15 cellular contexts compared by ENCODE assay signal in the genomic region with DNA sequence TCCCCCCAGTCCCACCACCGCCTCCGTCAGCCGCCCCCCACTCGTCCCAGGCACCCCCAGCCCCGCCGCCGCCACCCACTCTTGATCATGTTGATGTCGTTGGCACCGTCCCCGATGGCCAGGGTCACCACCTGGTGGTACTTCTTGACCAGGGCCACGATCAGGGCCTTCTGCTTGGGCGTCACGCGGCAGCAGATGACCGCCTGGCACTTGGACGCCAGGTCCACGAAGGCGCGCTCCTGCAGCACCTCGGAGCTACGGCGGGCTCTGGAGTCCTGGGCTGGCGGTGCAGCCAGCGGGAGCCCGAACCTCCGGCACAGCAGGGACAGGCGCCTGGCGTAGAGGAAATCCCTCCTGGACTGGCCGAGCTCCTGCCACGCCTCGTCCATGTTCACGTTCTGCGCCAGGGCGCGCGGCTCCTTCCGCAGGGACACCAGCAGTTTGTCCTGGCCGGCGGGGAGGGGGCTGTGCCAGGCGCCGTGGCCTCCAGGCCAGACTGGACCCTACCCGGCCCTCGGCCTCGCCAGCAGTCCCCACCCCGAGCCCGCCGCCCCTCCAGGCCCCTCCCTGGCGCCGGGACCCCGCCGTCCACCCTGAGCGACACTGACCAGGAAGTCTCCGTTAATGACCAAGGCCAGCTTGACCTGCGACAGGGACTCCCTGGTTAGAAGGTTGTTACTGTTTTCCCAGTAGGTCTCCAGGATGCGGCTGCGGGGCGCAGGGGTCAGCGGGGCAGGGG. TPM values are rescaled to one million over a fixed set of nuclear protein-coding genes. Genes with fewer than 3 reads are reported as not detected.
DNase-seq lines count a peak whose midpoint lies in the region; ATAC-seq and TF ChIP-seq lines count a peak whose summit lies in the region.
"Had no signal": no experiment of that assay in that cellular context is flagged by ENCODE, and none has a peak within 500 bp of the region (broad histone marks: within the 10 kb centered on the region; RNA-seq: fewer than 3 reads in every experiment).

No MANE protein-coding gene starts in this region.

- H3K9ac ChIP-seq in BLaER1 treated with 17β-estradiol and CSF1 and Interleukin-3, amounts not matched to agents 10 nM and 100 nM, result no peak overlapping the region
- H3K9ac ChIP-seq in endodermal cell (ENCODE audit: extremely low read depth, low read length, poor library complexity, severe bottlenecking), result no peak overlapping the region
- no peak overlapping the region for H3K9ac ChIP-seq in MM.1S (ENCODE audit: low read length)

- no peak overlapping the region for H3K4me3 ChIP-seq in BLaER1 treated with 17β-estradiol and CSF1 and Interleukin-3, amounts not matched to agents 10 nM and 100 nM
- no peak overlapping the region for H3K4me3 ChIP-seq in endodermal cell (ENCODE audit: low read length)
- H3K4me3 ChIP-seq in lower lobe of right lung, result peak overlapping the region; percentile 34
- no peak overlapping the region for H3K4me3 ChIP-seq in MM.1S (ENCODE audit: low read length)
- H3K4me3 ChIP-seq in uterus, result no peak overlapping the region

- H3K4me1 ChIP-seq in BLaER1 treated with 17β-estradiol and CSF1 and Interleukin-3, amounts not matched to agents 10 nM and 100 nM, result peaks cover 0 to 30% (median 15%) of the 10 kb centered on the region in 10 experiments; a peak in 15 of 20 replicates
- no peaks in the 10 kb centered on the region for H3K4me1 ChIP-seq in endodermal cell (ENCODE audit: control insufficient read depth, insufficient read depth, low read length)
- peaks cover 6% of the 10 kb centered on the region for H3K4me1 ChIP-seq in lower lobe of right lung
- H3K4me1 ChIP-seq in MM.1S (ENCODE audit: low read length), result peaks cover 5% of the 10 kb centered on the region
- no peaks in the 10 kb centered on the region for H3K4me1 ChIP-seq in uterus

- H4K20me1 ChIP-seq in BLaER1 treated with 17β-estradiol and CSF1 and Interleukin-3, amounts not matched to agents 10 nM and 100 nM, result peaks cover 0 to 10% (median 0%) of the 10 kb centered on the region in 11 experiments; a peak in 4 of 22 replicates
- peaks cover 3% of the 10 kb centered on the region; the same call in 1 of the 2 replicates for H4K20me1 ChIP-seq in MM.1S (ENCODE audit: insufficient read depth, low read length)

- no peaks in the 10 kb centered on the region for H3K36me3 Mint-ChIP-seq in endodermal cell (ENCODE audit: low read depth)
- H3K36me3 Mint-ChIP-seq: brain had no signal

- H3K27ac ChIP-seq in BLaER1 treated with 17β-estradiol and CSF1 and Interleukin-3, amounts not matched to agents 10 nM and 100 nM, result no peak overlapping the region
- H3K27ac ChIP-seq in endodermal cell (ENCODE audit: low read depth, low read length) (no peak overlapping the region), lower lobe of right lung (no peak overlapping the region), MM.1S (ENCODE audit: low read length) (no peak overlapping the region), uterus (no peak overlapping the region)

- intact Hi-C loops in lower lobe of right lung (cut with DNase I) (no loop called here), uterus (cut with DNase I; ENCODE audit: low total_unique reads) (no loop called here)

- peak overlapping the region; percentile 6 for H3K4me3 Mint-ChIP-seq in endodermal cell

- no peak for TF ChIP-seq CTCF in endodermal cell (conservative IDR thresholded peaks at IDR 0.05)
- TF ChIP-seq CTCF in lower lobe of right lung (IDR thresholded peaks at IDR 0.05), result no peak
- TF ChIP-seq CTCF in MM.1S (IDR thresholded peaks at IDR 0.05; ENCODE audit: low read length), result no peak
- no peak for TF ChIP-seq CTCF in uterus (IDR thresholded peaks at IDR 0.05)

- H3K27me3 ChIP-seq in BLaER1 treated with 17β-estradiol and CSF1 and Interleukin-3, amounts not matched to agents 10 nM and 100 nM, result peaks cover 17 to 31% (median 20%) of the 10 kb centered on the region in 11 experiments
- H3K27me3 ChIP-seq in endodermal cell (ENCODE audit: control insufficient read depth, insufficient read depth, low read length, poor library complexity, severe bottlenecking) (peaks cover 14% of the 10 kb centered on the region), lower lobe of right lung (ENCODE audit: low read depth) (peaks cover 44% of the 10 kb centered on the region), MM.1S (replicated peaks; ENCODE audit: insufficient read depth, low read length) (peaks cover 79% of the 10 kb centered on the region), uterus (peaks cover 0 to 4% of the 10 kb centered on the region in 2 donors)

- no peaks in the 10 kb centered on the region; the same call in 1 of the 2 replicates for H3F3A ChIP-seq in MM.1S (ENCODE audit: insufficient read depth, low read length)

- H3K9me2 ChIP-seq in MM.1S (replicated peaks; ENCODE audit: insufficient read depth, low read length), result no peaks in the 10 kb centered on the region

- H3K4me1 Mint-ChIP-seq in endodermal cell, result no peaks in the 10 kb centered on the region

- WGBS in endodermal cell (ENCODE audit: insufficient coverage in 1 of 2, insufficient read length in 1 of 2), 2 experiments, result 9 to 12% methylated on average over 14 to 58 of the region's 58 CpGs

- H3K4me2 ChIP-seq in BLaER1 treated with 17β-estradiol and CSF1 and Interleukin-3, amounts not matched to agents 10 nM and 100 nM, result peak overlapping the region in 7 of 11 experiments; percentile 15 to 38 (median 24); a peak in 9 of 22 replicates
- H3K4me2 ChIP-seq in MM.1S (ENCODE audit: low read depth, low read length), result no peak overlapping the region

- no peak for ATAC-seq in lower lobe of right lung

- H3K27ac Mint-ChIP-seq in endodermal cell, result no peak overlapping the region
- H3K27ac Mint-ChIP-seq: brain had no signal

- H3K9me3 Mint-ChIP-seq in endodermal cell, result peaks cover 10% of the 10 kb centered on the region

- H3K79me2 ChIP-seq in MM.1S (ENCODE audit: low read length), result no peaks in the 10 kb centered on the region

- no peaks in the 10 kb centered on the region for H3K36me3 ChIP-seq in BLaER1 treated with 17β-estradiol and CSF1 and Interleukin-3, amounts not matched to agents 10 nM and 100 nM
- H3K36me3 ChIP-seq in endodermal cell (ENCODE audit: control insufficient read depth, insufficient read depth, low read length), result no peaks in the 10 kb centered on the region
- H3K36me3 ChIP-seq in lower lobe of right lung, result no peaks in the 10 kb centered on the region
- no peaks in the 10 kb centered on the region for H3K36me3 ChIP-seq in MM.1S (replicated peaks; ENCODE audit: insufficient read depth, low read length)
- H3K36me3 ChIP-seq in uterus, result no peaks in the 10 kb centered on the region

- peak in 1 of 2 donors; percentile 7 for TF ChIP-seq POLR2A in uterus (IDR thresholded peaks at IDR 0.05)

- H3K27me3 Mint-ChIP-seq in endodermal cell (ENCODE audit: insufficient read depth), result peaks cover 52% of the 10 kb centered on the region

- no peak overlapping the region for H2AFZ ChIP-seq in MM.1S (ENCODE audit: low read length)

- DNase-seq in HT-29 (ENCODE audit: low spot score) (peak; percentile 20), endodermal cell (peak; percentile 76), lower lobe of right lung (no peak), MM.1S (no peak), DMS79 (lab: John Stamatoyannopoulos, UW) (no peak), uterus (no peak)
- DNase-seq in stimulated activated CD4-positive, alpha-beta T cell treated with anti-CD3 and anti-CD28 coated beads, Interleukin-2, amount 100 ng/mL, for 24 hours, result no peak
- DNase-seq: hippocampal formation, NCI-H1436, NCI-H526 treated with DMSO at 0.1 percent for 48 hours, SIG-M5 had no signal

- H3K9me3 ChIP-seq in BLaER1 treated with 17β-estradiol and CSF1 and Interleukin-3, amounts not matched to agents 10 nM and 100 nM (replicated peaks in 1 of 11), result peaks cover 0 to 4% (median 0%) of the 10 kb centered on the region in 11 experiments; a peak in 2 of 22 replicates
- H3K9me3 ChIP-seq in endodermal cell (ENCODE audit: control insufficient read depth, low read length) (no peaks in the 10 kb centered on the region), lower lobe of right lung (no peaks in the 10 kb centered on the region), MM.1S (replicated peaks; ENCODE audit: insufficient read depth, low read length) (no peaks in the 10 kb centered on the region), uterus (no peaks in the 10 kb centered on the region)

RNA-seq across cellular contexts. Expression of gene ATP8B3, which starts 22.6 kb away (rescaled TPM):
- 0.65 and 2.0 TPM in 2 replicates for total RNA-seq in HT-29 (2014; rRNA removed; shearing (Covaris generic))
- total RNA-seq in endodermal cell, result 1 to 10 TPM; 2.3 to 3.4 TPM
- 3.7 TPM for polyA plus RNA-seq in endodermal cell (2013, experiment 1 of 2)
- polyA plus RNA-seq in endodermal cell (2013, experiment 2 of 2), result 3.3 TPM
- total RNA-seq in lower lobe of right lung, result 2.1 TPM
- total RNA-seq in uterus, result 1 to 10 TPM in 3 of 4 donors, not detected in 1; 1.0 to 3.3 (median 1.7) TPM

RNA-seq across cellular contexts. Expression of gene ONECUT3, which starts 36.1 kb away (rescaled TPM):
- total RNA-seq in HT-29 (2014; rRNA removed; shearing (Covaris generic)), result not detected in 2 replicates
- total RNA-seq in endodermal cell (under 1 TPM in 1 of 2 donors, not detected in 1; 0.04 TPM), lower lobe of right lung (not detected), uterus (not detected)
- 0.32 TPM for polyA plus RNA-seq in endodermal cell (2013, experiment 1 of 2)
- polyA plus RNA-seq in endodermal cell (2013, experiment 2 of 2), result 0.29 TPM
- total RNA-seq: activated CD8-positive, alpha-beta memory T cell treated with anti-CD3 and anti-CD28 coated beads for 36 hours; renal cortical epithelial cell had no signal

RNA-seq across cellular contexts. Expression of gene REXO1, which starts 58.8 kb away (rescaled TPM):
- total RNA-seq in HT-29 (2014; rRNA removed; shearing (Covaris generic)), result 19.1 and 26.1 TPM in 2 replicates
- total RNA-seq in endodermal cell (10 to 100 TPM; 51.6 to 56.4 TPM), lower lobe of right lung (29.1 TPM), uterus (10 to 100 TPM in 2 of 4 donors, 1 to 10 TPM in 2; 1.5 to 67.4 (median 25.1) TPM)
- polyA plus RNA-seq in endodermal cell (2013, experiment 1 of 2), result 26.5 TPM
- 26.7 TPM for polyA plus RNA-seq in endodermal cell (2013, experiment 2 of 2)

Comparison
In these comparisons a context has a peak if more than half of its experiments do, and no peak if none do; other contexts are left out.
1. DNase-seq: peak in HT-29 (single experiment) and endodermal cell (single experiment); none in lower lobe of right lung (single experiment), MM.1S (single experiment), stimulated activated CD4-positive, alpha-beta T cell treated with anti-CD3 and anti-CD28 coated beads, Interleukin-2, amount 100 ng/mL, for 24 hours (0 of 2), DMS79 (single experiment) and uterus (0 of 2).